19 cellular contexts compared by ENCODE assay signal in the genomic region with DNA sequence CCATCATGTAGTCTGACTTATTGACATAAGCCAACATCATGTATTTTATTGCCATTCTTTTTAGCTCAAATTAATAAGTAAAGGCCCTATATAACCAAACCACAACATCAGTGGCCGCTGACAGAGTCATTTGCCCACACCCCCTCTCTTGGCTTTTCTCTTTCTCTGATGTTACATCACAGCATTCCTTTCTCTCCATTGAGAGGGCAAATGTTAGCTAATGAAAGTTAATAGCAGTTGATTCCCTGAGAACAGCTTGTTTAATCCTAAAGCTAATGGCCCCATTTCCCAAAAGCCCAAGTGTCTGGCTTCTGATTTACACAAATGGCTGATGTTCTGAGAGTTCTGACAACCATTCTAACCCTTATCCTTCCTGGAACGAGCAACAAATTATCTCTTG.
"Had no signal": no experiment of that assay in that cellular context is flagged by ENCODE, and none has a peak within 500 bp of the region (broad histone marks: within the 10 kb centered on the region; RNA-seq: fewer than 3 reads in every experiment).

No MANE protein-coding gene starts in this region.

- ATAC-seq: activated CD8-positive, alpha-beta memory T cell treated with anti-CD3 and anti-CD28 coated beads, Interleukin-2, amount 10 ng/mL, durations not matched to agents 7 days and 5 days; activated T-helper 17 cell treated with anti-CD3 and anti-CD28 coated beads, Interleukin-2, amount 50 U/mL, for 72 hours; left colon had no signal

- H3K27ac Mint-ChIP-seq: activated B cell treated with CpG ODN at 0.5 μM for 24 hours; activated CD4-positive, alpha-beta memory T cell treated with anti-CD3 and anti-CD28 coated beads, Interleukin-2, amount 10 ng/mL, durations not matched to agents 7 days and 5 days; activated CD8-positive, alpha-beta memory T cell treated with anti-CD3 and anti-CD28 coated beads, Interleukin-2, amount 10 ng/mL, durations not matched to agents 7 days and 5 days; activated naive CD8-positive, alpha-beta T cell treated with anti-CD3 and anti-CD28 coated beads for 36 hours; activated T-helper 17 cell treated with anti-CD3 and anti-CD28 coated beads, Interleukin-2, amount 50 U/mL, for 72 hours; nephron progenitor cell had no signal

- H3K9me3 Mint-ChIP-seq: activated B cell treated with CpG ODN at 0.5 μM for 24 hours; activated CD4-positive, alpha-beta memory T cell treated with anti-CD3 and anti-CD28 coated beads, Interleukin-2, amount 10 ng/mL, durations not matched to agents 7 days and 5 days; activated naive CD8-positive, alpha-beta T cell treated with anti-CD3 and anti-CD28 coated beads for 36 hours; activated T-helper 17 cell treated with anti-CD3 and anti-CD28 coated beads, Interleukin-2, amount 50 U/mL, for 72 hours; nephron progenitor cell had no signal

- H3K4me3 Mint-ChIP-seq: activated B cell treated with CpG ODN at 0.5 μM for 24 hours; activated CD4-positive, alpha-beta memory T cell treated with anti-CD3 and anti-CD28 coated beads, Interleukin-2, amount 10 ng/mL, durations not matched to agents 7 days and 5 days; activated CD8-positive, alpha-beta memory T cell treated with anti-CD3 and anti-CD28 coated beads, Interleukin-2, amount 10 ng/mL, durations not matched to agents 7 days and 5 days; activated naive CD8-positive, alpha-beta T cell treated with anti-CD3 and anti-CD28 coated beads for 36 hours; activated T-helper 17 cell treated with anti-CD3 and anti-CD28 coated beads, Interleukin-2, amount 50 U/mL, for 72 hours; nephron progenitor cell had no signal

- H3K9me3 ChIP-seq: right atrium auricular region, thyroid gland had no signal

- H3K27me3 ChIP-seq: dorsolateral prefrontal cortex, right atrium auricular region, thyroid gland had no signal

- H3K4me3 ChIP-seq: dorsolateral prefrontal cortex, right atrium auricular region, thyroid gland had no signal

- H3K27me3 Mint-ChIP-seq: activated B cell treated with CpG ODN at 0.5 μM for 24 hours; activated CD8-positive, alpha-beta memory T cell treated with anti-CD3 and anti-CD28 coated beads, Interleukin-2, amount 10 ng/mL, durations not matched to agents 7 days and 5 days; activated naive CD8-positive, alpha-beta T cell treated with anti-CD3 and anti-CD28 coated beads for 36 hours had no signal

- H3K27ac ChIP-seq: dorsolateral prefrontal cortex, right atrium auricular region, thyroid gland had no signal

- H3K4me1 ChIP-seq: right atrium auricular region had no signal

- H3K36me3 ChIP-seq: right atrium auricular region, thyroid gland had no signal

- DNase-seq: activated B cell treated with CpG ODN at 0.5 μM for 24 hours; activated CD4-positive, alpha-beta memory T cell treated with anti-CD3 and anti-CD28 coated beads, Interleukin-2, amount 10 ng/mL, durations not matched to agents 7 days and 5 days; activated CD4-positive, alpha-beta T cell treated with anti-CD3 and anti-CD28 coated beads for 48 hours; activated CD8-positive, alpha-beta memory T cell treated with anti-CD3 and anti-CD28 coated beads, Interleukin-2, amount 10 ng/mL, durations not matched to agents 7 days and 5 days; activated naive CD4-positive, alpha-beta T cell; activated naive CD8-positive, alpha-beta T cell treated with anti-CD3 and anti-CD28 coated beads for 36 hours; amniotic stem cell; dorsolateral prefrontal cortex; left colon; nephron progenitor cell; occipital lobe; stimulated activated CD4-positive, alpha-beta T cell treated with anti-CD3 and anti-CD28 coated beads, Interleukin-12 subunit alpha, Interleukin-12 subunit beta, amount 100 ng/mL, for 4 hours; stimulated activated CD4-positive, alpha-beta T cell treated with anti-CD3 and anti-CD28 coated beads, Interleukin-1b, Interleukin-23, amount 100 ng/mL, for 48 hours; stimulated activated CD8-positive, alpha-beta memory T cell treated with anti-CD3 and anti-CD28 coated beads, Interleukin-4, amount 100 ng/mL, for 48 hours; stimulated activated naive CD4-positive, alpha-beta T cell; T-helper 9 cell; thyroid gland had no signal

- H3K36me3 Mint-ChIP-seq: activated CD8-positive, alpha-beta memory T cell treated with anti-CD3 and anti-CD28 coated beads, Interleukin-2, amount 10 ng/mL, durations not matched to agents 7 days and 5 days; activated naive CD8-positive, alpha-beta T cell treated with anti-CD3 and anti-CD28 coated beads for 36 hours had no signal

- H3K4me1 Mint-ChIP-seq: activated B cell treated with CpG ODN at 0.5 μM for 24 hours; activated CD4-positive, alpha-beta memory T cell treated with anti-CD3 and anti-CD28 coated beads, Interleukin-2, amount 10 ng/mL, durations not matched to agents 7 days and 5 days; activated CD8-positive, alpha-beta memory T cell treated with anti-CD3 and anti-CD28 coated beads, Interleukin-2, amount 10 ng/mL, durations not matched to agents 7 days and 5 days; activated naive CD8-positive, alpha-beta T cell treated with anti-CD3 and anti-CD28 coated beads for 36 hours; activated T-helper 17 cell treated with anti-CD3 and anti-CD28 coated beads, Interleukin-2, amount 50 U/mL, for 72 hours had no signal
